ENCODE assay signal across 1 cellular context in the genomic region with DNA sequence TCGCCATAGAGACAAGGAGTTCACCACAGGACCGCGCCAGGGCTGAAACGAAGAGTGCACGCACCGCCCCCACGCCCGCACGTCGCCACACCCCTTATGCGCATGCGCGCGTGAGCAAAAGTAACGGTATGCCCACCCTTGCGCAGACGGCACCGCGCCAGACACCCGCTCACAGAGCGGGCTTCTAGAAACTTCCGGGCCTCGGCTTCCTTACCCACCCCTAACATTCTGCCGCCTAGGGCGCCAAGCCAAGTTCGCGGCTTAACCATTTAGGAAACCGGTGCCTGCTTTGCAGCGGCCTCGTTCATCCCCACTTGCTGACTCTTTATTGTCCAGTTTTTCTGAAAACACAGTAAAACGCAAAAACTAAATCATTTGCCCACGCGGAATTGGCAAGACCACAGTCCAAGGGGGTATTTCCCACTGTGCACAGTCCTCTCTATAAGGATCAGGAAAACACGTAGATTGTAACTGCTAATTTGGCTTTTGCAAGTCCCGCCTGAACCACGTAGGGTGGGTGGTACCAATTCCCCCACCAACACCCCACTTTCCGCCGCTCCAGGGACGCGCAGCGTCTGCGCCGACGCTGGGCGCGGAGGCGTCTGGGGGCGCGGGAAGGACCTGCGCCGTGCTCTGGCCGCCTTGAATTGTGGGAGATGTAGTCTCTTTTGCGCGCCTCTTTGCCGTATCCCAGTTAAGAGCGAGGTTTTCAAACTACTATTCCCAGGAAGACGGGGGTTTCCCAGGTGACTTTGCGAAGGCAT.
TF ChIP-seq lines count a peak whose summit lies in the region.

A gene with protein sequence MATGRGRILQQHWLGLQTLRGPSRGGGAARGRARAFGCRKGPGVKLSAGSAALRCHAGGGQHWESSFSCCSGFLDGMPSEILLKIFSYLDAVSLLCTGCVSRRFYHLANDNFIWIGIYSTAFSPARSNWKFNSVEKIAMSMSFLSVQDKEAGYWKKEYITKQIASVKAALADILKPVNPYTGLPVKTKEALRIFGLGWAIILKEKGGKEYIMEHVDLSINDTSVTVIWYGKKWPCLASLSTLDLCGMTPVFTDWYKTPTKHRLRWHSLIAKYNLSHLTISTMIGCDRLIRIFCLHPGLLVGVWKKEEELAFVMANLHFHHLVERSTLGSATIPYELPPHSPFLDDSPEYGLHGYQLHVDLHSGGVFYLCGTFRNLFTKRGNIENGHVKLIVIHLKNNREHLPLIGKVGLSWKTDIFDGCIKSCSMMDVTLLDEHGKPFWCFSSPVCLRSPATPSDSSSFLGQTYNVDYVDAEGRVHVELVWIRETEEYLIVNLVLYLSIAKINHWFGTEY (minus strand): TSS at position 56 of the 764 bp plus-strand sequence. CDS start 49 bp downstream, at position 7.
A gene with protein sequence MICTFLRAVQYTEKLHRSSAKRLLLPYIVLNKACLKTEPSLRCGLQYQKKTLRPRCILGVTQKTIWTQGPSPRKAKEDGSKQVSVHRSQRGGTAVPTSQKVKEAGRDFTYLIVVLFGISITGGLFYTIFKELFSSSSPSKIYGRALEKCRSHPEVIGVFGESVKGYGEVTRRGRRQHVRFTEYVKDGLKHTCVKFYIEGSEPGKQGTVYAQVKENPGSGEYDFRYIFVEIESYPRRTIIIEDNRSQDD (plus strand): TSS at position 745 of the 764 bp plus-strand sequence. CDS start 286 bp downstream, outside the sequence.

TF ChIP-seq in HepG2, 621 proteins besides CTCF, POLR2A, EP300 and RAD21 (continued from another document and continues in another):
- TF ChIP-seq ZNF740 (CRISPR knock-in tag; IDR thresholded peaks at IDR 0.05) (no peak), ZNF33A (CRISPR knock-in tag; IDR thresholded peaks at IDR 0.05; ENCODE audit: borderline replicate concordance) (no peak; the same call in 1 of the 2 replicates), TEAD2 (CRISPR knock-in tag; IDR thresholded peaks at IDR 0.05) (no peak), SOX13 (IDR thresholded peaks at IDR 0.05) (no peak), SOX13 (CRISPR knock-in tag; conservative IDR thresholded peaks at IDR 0.05 in 1 of 2, IDR thresholded peaks at IDR 0.05 in 1 of 2) (no peak; a peak in 1 of 4 replicates), ZNF253 (CRISPR knock-in tag; IDR thresholded peaks at IDR 0.05; ENCODE audit: borderline replicate concordance) (peak; percentile 66; the same call in 1 of the 2 replicates), ZNF83 (CRISPR knock-in tag; IDR thresholded peaks at IDR 0.05; ENCODE audit: borderline replicate concordance) (0 out of 2 replicates have a peak, but pooled peaks have one; percentile 6), ZNF597 (CRISPR knock-in tag; IDR thresholded peaks at IDR 0.05) (0 out of 2 replicates have a peak, but pooled peaks have one; percentile 61), KAT7 (CRISPR knock-in tag; IDR thresholded peaks at IDR 0.05; ENCODE audit: borderline replicate concordance) (no peak), CBX2 (IDR thresholded peaks at IDR 0.05; ENCODE audit: low read depth, low read length) (no peak), CBX2 (CRISPR knock-in tag; IDR thresholded peaks at IDR 0.05; ENCODE audit: low read depth) (no peak), ZNF24 (IDR thresholded peaks at IDR 0.05) (no peak), ZNF362 (CRISPR knock-in tag; IDR thresholded peaks at IDR 0.05; ENCODE audit: borderline replicate concordance) (no peak), IRF1 (CRISPR knock-in tag; IDR thresholded peaks at IDR 0.05; ENCODE audit: low read depth) (no peak), MBD4 (IDR thresholded peaks at IDR 0.05; ENCODE audit: borderline replicate concordance, low read length) (no peak), KAT8 (CRISPR knock-in tag; IDR thresholded peaks at IDR 0.05) (peak; percentile 85), IKZF1 (IDR thresholded peaks at IDR 0.05) (no peak), HOXA7 (CRISPR knock-in tag; IDR thresholded peaks at IDR 0.05) (no peak), ZBTB7A (CRISPR knock-in tag; IDR thresholded peaks at IDR 0.05) (no peak), CEBPG (CRISPR knock-in tag; IDR thresholded peaks at IDR 0.05) (no peak), ZNF749 (CRISPR knock-in tag; IDR thresholded peaks at IDR 0.05; ENCODE audit: borderline replicate concordance) (peak; percentile 66; the same call in 1 of the 2 replicates), ZNF850 (CRISPR knock-in tag; conservative IDR thresholded peaks at IDR 0.05) (no peak), ZNF101 (CRISPR knock-in tag; IDR thresholded peaks at IDR 0.05; ENCODE audit: borderline replicate concordance, low read depth) (no peak), ISX (CRISPR knock-in tag; conservative IDR thresholded peaks at IDR 0.05) (0 out of 2 replicates have a peak, but pooled peaks have one; percentile 68), ZMAT3 (CRISPR knock-in tag; conservative IDR thresholded peaks at IDR 0.05) (peak; percentile 73; the same call in 1 of the 2 replicates), SMAD9 (CRISPR knock-in tag; IDR thresholded peaks at IDR 0.05) (peak; percentile 21; the same call in 1 of the 2 replicates), ARID2 (CRISPR knock-in tag; IDR thresholded peaks at IDR 0.05; ENCODE audit: borderline replicate concordance) (no peak), ZBTB20 (CRISPR knock-in tag; IDR thresholded peaks at IDR 0.05; ENCODE audit: borderline replicate concordance, low read depth) (no peak; the same call in 1 of the 2 replicates), NKX3-1 (CRISPR knock-in tag; IDR thresholded peaks at IDR 0.05) (peak; percentile 97), NFKB2 (CRISPR knock-in tag; IDR thresholded peaks at IDR 0.05; ENCODE audit: borderline replicate concordance) (peak; percentile 99), SMC3 (IDR thresholded peaks at IDR 0.05; ENCODE audit: low read length) (no peak), ZMYM4 (CRISPR knock-in tag; IDR thresholded peaks at IDR 0.05) (0 out of 2 replicates have a peak, but pooled peaks have one; percentile 58), REST (IDR thresholded peaks at IDR 0.05; ENCODE audit: borderline replicate concordance in 1 of 2, low read depth in 1 of 2, low read length in 2 of 2) (no peak; a peak in 1 of 4 replicates), SIX1 (CRISPR knock-in tag; IDR thresholded peaks at IDR 0.05; ENCODE audit: borderline replicate concordance) (0 out of 2 replicates have a peak, but pooled peaks have one; percentile 22), ZNF143 (CRISPR knock-in tag; IDR thresholded peaks at IDR 0.05) (peak; percentile 98), SMYD3 (CRISPR knock-in tag; IDR thresholded peaks at IDR 0.05) (peak; percentile 62; the same call in 1 of the 2 replicates), IRF2 (CRISPR knock-in tag; IDR thresholded peaks at IDR 0.05) (peak; percentile 61), ZNF34 (CRISPR knock-in tag; IDR thresholded peaks at IDR 0.05; ENCODE audit: borderline replicate concordance) (0 out of 2 replicates have a peak, but pooled peaks have one; percentile 68), ZNF570 (CRISPR knock-in tag; IDR thresholded peaks at IDR 0.05; ENCODE audit: borderline replicate concordance) (0 out of 2 replicates have a peak, but pooled peaks have one; percentile 82), TAF15 (IDR thresholded peaks at IDR 0.05; ENCODE audit: low read depth, low read length, poor library complexity, severe bottlenecking) (no peak), HCFC1 (IDR thresholded peaks at IDR 0.05; ENCODE audit: low read depth, low read length) (peak; percentile 96), FOXC1 (CRISPR knock-in tag; IDR thresholded peaks at IDR 0.05; ENCODE audit: borderline replicate concordance) (peak; percentile 94), ZNF569 (CRISPR knock-in tag; IDR thresholded peaks at IDR 0.05; ENCODE audit: borderline replicate concordance) (no peak), ZNF841 (CRISPR knock-in tag; IDR thresholded peaks at IDR 0.05; ENCODE audit: borderline replicate concordance) (no peak), HDAC2 (CRISPR knock-in tag; IDR thresholded peaks at IDR 0.05) (peak; percentile 17; the same call in 1 of the 2 replicates), ZNF558 (CRISPR knock-in tag; IDR thresholded peaks at IDR 0.05; ENCODE audit: borderline replicate concordance) (peak; percentile 43; the same call in 1 of the 2 replicates)
- TF ChIP-seq, protein P1, sequence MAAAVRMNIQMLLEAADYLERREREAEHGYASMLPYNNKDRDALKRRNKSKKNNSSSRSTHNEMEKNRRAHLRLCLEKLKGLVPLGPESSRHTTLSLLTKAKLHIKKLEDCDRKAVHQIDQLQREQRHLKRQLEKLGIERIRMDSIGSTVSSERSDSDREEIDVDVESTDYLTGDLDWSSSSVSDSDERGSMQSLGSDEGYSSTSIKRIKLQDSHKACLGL (CRISPR knock-in tag; IDR thresholded peaks at IDR 0.05) = peak; percentile 64
- TF ChIP-seq, protein P2, sequence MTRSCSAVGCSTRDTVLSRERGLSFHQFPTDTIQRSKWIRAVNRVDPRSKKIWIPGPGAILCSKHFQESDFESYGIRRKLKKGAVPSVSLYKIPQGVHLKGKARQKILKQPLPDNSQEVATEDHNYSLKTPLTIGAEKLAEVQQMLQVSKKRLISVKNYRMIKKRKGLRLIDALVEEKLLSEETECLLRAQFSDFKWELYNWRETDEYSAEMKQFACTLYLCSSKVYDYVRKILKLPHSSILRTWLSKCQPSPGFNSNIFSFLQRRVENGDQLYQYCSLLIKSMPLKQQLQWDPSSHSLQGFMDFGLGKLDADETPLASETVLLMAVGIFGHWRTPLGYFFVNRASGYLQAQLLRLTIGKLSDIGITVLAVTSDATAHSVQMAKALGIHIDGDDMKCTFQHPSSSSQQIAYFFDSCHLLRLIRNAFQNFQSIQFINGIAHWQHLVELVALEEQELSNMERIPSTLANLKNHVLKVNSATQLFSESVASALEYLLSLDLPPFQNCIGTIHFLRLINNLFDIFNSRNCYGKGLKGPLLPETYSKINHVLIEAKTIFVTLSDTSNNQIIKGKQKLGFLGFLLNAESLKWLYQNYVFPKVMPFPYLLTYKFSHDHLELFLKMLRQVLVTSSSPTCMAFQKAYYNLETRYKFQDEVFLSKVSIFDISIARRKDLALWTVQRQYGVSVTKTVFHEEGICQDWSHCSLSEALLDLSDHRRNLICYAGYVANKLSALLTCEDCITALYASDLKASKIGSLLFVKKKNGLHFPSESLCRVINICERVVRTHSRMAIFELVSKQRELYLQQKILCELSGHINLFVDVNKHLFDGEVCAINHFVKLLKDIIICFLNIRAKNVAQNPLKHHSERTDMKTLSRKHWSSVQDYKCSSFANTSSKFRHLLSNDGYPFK (CRISPR knock-in tag; IDR thresholded peaks at IDR 0.05; ENCODE audit: borderline replicate concordance) = peak; percentile 71; the same call in 1 of the 2 replicates
- TF ChIP-seq, protein P3, sequence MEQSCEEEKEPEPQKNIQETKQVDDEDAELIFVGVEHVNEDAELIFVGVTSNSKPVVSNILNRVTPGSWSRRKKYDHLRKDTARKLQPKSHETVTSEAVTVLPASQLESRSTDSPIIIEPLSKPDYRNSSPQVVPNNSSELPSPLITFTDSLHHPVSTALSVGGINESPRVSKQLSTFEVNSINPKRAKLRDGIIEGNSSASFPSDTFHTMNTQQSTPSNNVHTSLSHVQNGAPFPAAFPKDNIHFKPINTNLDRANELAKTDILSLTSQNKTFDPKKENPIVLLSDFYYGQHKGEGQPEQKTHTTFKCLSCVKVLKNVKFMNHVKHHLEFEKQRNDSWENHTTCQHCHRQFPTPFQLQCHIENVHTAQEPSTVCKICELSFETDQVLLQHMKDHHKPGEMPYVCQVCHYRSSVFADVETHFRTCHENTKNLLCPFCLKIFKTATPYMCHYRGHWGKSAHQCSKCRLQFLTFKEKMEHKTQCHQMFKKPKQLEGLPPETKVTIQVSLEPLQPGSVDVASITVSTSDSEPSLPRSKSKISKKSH (CRISPR knock-in tag; IDR thresholded peaks at IDR 0.05; ENCODE audit: borderline replicate concordance) = no peak; the same call in 1 of the 2 replicates
